18 cellular contexts compared by ENCODE assay signal in the genomic region with DNA sequence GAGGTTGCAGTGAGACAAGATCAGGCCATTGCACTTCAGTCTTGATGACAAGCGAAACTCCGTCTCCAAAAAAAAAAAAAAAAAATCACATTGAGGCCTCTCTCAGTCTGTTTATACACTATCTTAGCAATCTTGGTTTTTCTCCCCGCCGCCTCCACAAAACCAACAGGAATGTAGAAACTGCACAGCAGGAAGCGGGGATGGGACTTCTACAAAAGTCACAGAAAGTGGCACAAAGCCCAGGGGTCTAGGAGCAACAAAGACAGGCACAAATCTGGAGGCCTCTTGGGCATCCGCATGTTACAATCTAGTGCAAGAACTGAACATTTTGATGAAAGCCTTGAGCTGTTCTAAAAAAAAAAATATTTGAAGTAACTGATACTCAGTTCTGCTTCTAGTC.
"Had no signal": no experiment of that assay in that cellular context is flagged by ENCODE, and none has a peak within 500 bp of the region (broad histone marks: within the 10 kb centered on the region; RNA-seq: fewer than 3 reads in every experiment).

No MANE protein-coding gene starts in this region.

- DNase-seq: activated CD4-positive, alpha-beta T cell treated with anti-CD3 and anti-CD28 coated beads for 4 hours; activated CD4-positive, alpha-beta T cell treated with anti-CD3 and anti-CD28 coated beads, Interleukin-2, amount 50 U/mL, for 48 hours; activated CD4-positive, CD25-positive, alpha-beta regulatory T cell; activated CD8-positive, alpha-beta memory T cell treated with anti-CD3 and anti-CD28 coated beads, Interleukin-2, amount 50 U/mL, for 48 hours; activated naive CD4-positive, alpha-beta T cell; activated T-cell treated with anti-CD3 and anti-CD28 coated beads, Interleukin-2, amount 50 U/mL, for 4 hours; dermis blood vessel endothelial cell; effector CD8-positive, alpha-beta T cell; glutamatergic neuron; nephron progenitor cell; right lobe of liver; small intestine; stimulated activated CD4-positive, alpha-beta T cell treated with anti-CD3 and anti-CD28 coated beads, Interleukin-15, amount 100 ng/mL, for 24 hours; stimulated activated CD8-positive, alpha-beta memory T cell treated with anti-CD3 and anti-CD28 coated beads, Interleukin-4, amount 100 ng/mL, for 48 hours; stimulated activated naive B cell treated with anti-CD40 and anti-IgM and Interleukin-4, amounts not matched to agents 10 μg/mL and 1 μg/mL and 100 μg/mL, for 72 hours; T-helper 1 cell; trophoblast cell; uterus had no signal
